33 cellular contexts compared by ENCODE assay signal in the genomic region with DNA sequence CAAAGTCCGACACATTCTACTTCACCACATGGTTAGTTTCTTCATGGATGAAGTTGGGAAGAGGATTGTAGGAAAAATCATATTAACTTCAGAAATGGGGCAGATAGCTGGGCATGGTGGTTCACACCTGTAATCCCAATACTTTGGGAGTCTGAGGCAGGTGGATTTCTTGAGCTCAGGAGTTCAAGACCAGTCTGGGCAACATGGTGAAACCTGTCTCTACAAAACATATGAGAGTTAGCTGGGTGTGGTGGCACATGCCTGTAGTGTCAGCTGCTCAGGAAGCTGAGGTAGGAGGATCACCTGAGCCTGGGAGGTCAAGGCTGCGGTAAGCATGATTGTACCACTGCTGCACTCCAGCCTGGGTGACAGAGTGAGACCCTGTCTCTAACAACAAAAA.
"Had no signal": no experiment of that assay in that cellular context is flagged by ENCODE, and none has a peak within 500 bp of the region (broad histone marks: within the 10 kb centered on the region; RNA-seq: fewer than 3 reads in every experiment).

No MANE protein-coding gene starts in this region.

- H3K36me3 Mint-ChIP-seq: activated CD4-positive, alpha-beta memory T cell treated with anti-CD3 and anti-CD28 coated beads for 36 hours; activated CD8-positive, alpha-beta memory T cell treated with anti-CD3 and anti-CD28 coated beads, Interleukin-2, amount 10 ng/mL, durations not matched to agents 7 days and 5 days; activated naive CD4-positive, alpha-beta T cell treated with anti-CD3 and anti-CD28 coated beads, Interleukin-2, amount 10 ng/mL, durations not matched to agents 7 days and 5 days; activated naive CD4-positive, alpha-beta T cell treated with anti-CD3 and anti-CD28 coated beads, Interleukin-2, amount 50 U/mL, for 24 hours; activated naive CD8-positive, alpha-beta T cell; activated naive CD8-positive, alpha-beta T cell treated with anti-CD3 and anti-CD28 coated beads, Interleukin-2, amount 10 ng/mL, durations not matched to agents 7 days and 5 days; brain had no signal

- H3K9me3 Mint-ChIP-seq: activated B cell treated with CpG ODN at 0.5 μM for 24 hours; activated CD4-positive, alpha-beta memory T cell treated with anti-CD3 and anti-CD28 coated beads for 36 hours; activated CD4-positive, alpha-beta T cell treated with anti-CD3 and anti-CD28 coated beads, Interleukin-2, amount 10 ng/mL, durations not matched to agents 24 days and 14 days; activated CD8-positive, alpha-beta T cell treated with anti-CD3 and anti-CD28 coated beads for 36 hours; activated naive CD4-positive, alpha-beta T cell treated with anti-CD3 and anti-CD28 coated beads, Interleukin-2, amount 10 ng/mL, durations not matched to agents 7 days and 5 days; activated naive CD4-positive, alpha-beta T cell treated with anti-CD3 and anti-CD28 coated beads, Interleukin-2, amount 50 U/mL, for 24 hours; activated naive CD8-positive, alpha-beta T cell treated with anti-CD3 and anti-CD28 coated beads, Interleukin-2, amount 10 ng/mL, durations not matched to agents 7 days and 5 days; activated naive CD8-positive, alpha-beta T cell treated with anti-CD3 and anti-CD28 coated beads, Interleukin-2, amount 50 U/mL, for 24 hours; activated T-cell treated with anti-CD3 and anti-CD28 coated beads, Interleukin-2, amount 50 U/mL, for 24 hours; activated T-helper 2 cell treated with anti-CD3 and anti-CD28 coated beads, Interferon-gamma antibody, Interleukin-2, Interleukin-4, amounts not matched to agents 10 μg/mL and 5 μg/mL and 100 μg/mL, durations not matched to agents 14 hours and 24 hours and 36 hours; brain; central memory CD8-positive, alpha-beta T cell; T-helper 2 cell treated with Interferon-gamma antibody and Interleukin-4, amounts not matched to agents 5 μg/mL and 100 μg/mL, for 36 hours had no signal

- H3K4me3 ChIP-seq: ascending aorta, cardiac muscle cell had no signal

- H3K9me3 ChIP-seq: ascending aorta had no signal

- H3K4me1 Mint-ChIP-seq: central memory CD8-positive, alpha-beta T cell had no signal

- H3K27me3 Mint-ChIP-seq: activated naive CD8-positive, alpha-beta T cell had no signal

- H3K36me3 ChIP-seq: ascending aorta, cardiac muscle cell had no signal

- DNase-seq: activated B cell treated with CpG ODN at 0.5 μM for 24 hours; activated CD4-positive, alpha-beta memory T cell treated with anti-CD3 and anti-CD28 coated beads for 36 hours; activated CD4-positive, alpha-beta T cell treated with anti-CD3 and anti-CD28 coated beads for 4 hours; activated CD4-positive, alpha-beta T cell treated with anti-CD3 and anti-CD28 coated beads, Interleukin-2, amount 10 ng/mL, durations not matched to agents 24 days and 14 days; activated CD4-positive, alpha-beta T cell treated with anti-CD3 and anti-CD28 coated beads, Interleukin-2, amount 50 U/mL, for 1 hour; activated CD4-positive, alpha-beta T cell treated with anti-CD3 and anti-CD28 coated beads, Interleukin-2, amount 50 U/mL, for 4 hours; activated CD4-positive, CD25-positive, alpha-beta regulatory T cell treated with anti-CD3 and anti-CD28 coated beads, Interleukin-2, amount 50 U/mL, for 72 hours; activated CD8-positive, alpha-beta memory T cell treated with anti-CD3 and anti-CD28 coated beads, Interleukin-2, amount 10 ng/mL, durations not matched to agents 7 days and 5 days; activated CD8-positive, alpha-beta memory T cell treated with anti-CD3 and anti-CD28 coated beads, Interleukin-2, amount 50 U/mL, for 48 hours; activated CD8-positive, alpha-beta T cell treated with anti-CD3 and anti-CD28 coated beads for 36 hours; activated effector memory CD4-positive, alpha-beta T cell treated with Interleukin-2 at 50 U/mL for 16 hours; activated gamma-delta T cell; activated naive CD4-positive, alpha-beta T cell treated with anti-CD3 and anti-CD28 coated beads, Interleukin-2, amount 10 ng/mL, durations not matched to agents 7 days and 5 days; activated naive CD4-positive, alpha-beta T cell treated with Interleukin-2 at 50 U/mL for 16 hours; activated naive CD8-positive, alpha-beta T cell treated with anti-CD3 and anti-CD28 coated beads, Interleukin-2, amount 10 ng/mL, durations not matched to agents 7 days and 5 days; activated naive CD8-positive, alpha-beta T cell treated with anti-CD3 and anti-CD28 coated beads, Interleukin-2, amount 50 U/mL, for 24 hours; activated T-cell treated with anti-CD3 and anti-CD28 coated beads, Interleukin-2, amount 50 U/mL, for 24 hours; activated T-cell treated with anti-CD3 and anti-CD28 coated beads, Interleukin-2, amount 50 U/mL, for 48 hours; amygdala; anterior cingulate cortex; caudate nucleus; cerebellar nuclear complex; T-helper 2 cell; T-helper 9 cell had no signal

- H3K4me3 Mint-ChIP-seq: activated B cell treated with CpG ODN at 0.5 μM for 24 hours; activated CD4-positive, alpha-beta memory T cell treated with anti-CD3 and anti-CD28 coated beads for 36 hours; activated CD4-positive, alpha-beta T cell treated with anti-CD3 and anti-CD28 coated beads, Interleukin-2, amount 10 ng/mL, durations not matched to agents 24 days and 14 days; activated CD8-positive, alpha-beta memory T cell treated with anti-CD3 and anti-CD28 coated beads, Interleukin-2, amount 10 ng/mL, durations not matched to agents 7 days and 5 days; activated CD8-positive, alpha-beta T cell treated with anti-CD3 and anti-CD28 coated beads for 36 hours; activated naive CD4-positive, alpha-beta T cell treated with anti-CD3 and anti-CD28 coated beads, Interleukin-2, amount 10 ng/mL, durations not matched to agents 7 days and 5 days; activated naive CD4-positive, alpha-beta T cell treated with anti-CD3 and anti-CD28 coated beads, Interleukin-2, amount 50 U/mL, for 24 hours; activated naive CD8-positive, alpha-beta T cell; activated naive CD8-positive, alpha-beta T cell treated with anti-CD3 and anti-CD28 coated beads, Interleukin-2, amount 10 ng/mL, durations not matched to agents 7 days and 5 days; activated naive CD8-positive, alpha-beta T cell treated with anti-CD3 and anti-CD28 coated beads, Interleukin-2, amount 50 U/mL, for 24 hours; activated T-cell treated with anti-CD3 and anti-CD28 coated beads, Interleukin-2, amount 50 U/mL, for 24 hours; brain; central memory CD8-positive, alpha-beta T cell; T-helper 2 cell treated with Interferon-gamma antibody and Interleukin-4, amounts not matched to agents 5 μg/mL and 100 μg/mL, for 36 hours had no signal

- H3K27ac Mint-ChIP-seq: activated B cell treated with CpG ODN at 0.5 μM for 24 hours; activated CD4-positive, alpha-beta memory T cell treated with anti-CD3 and anti-CD28 coated beads for 36 hours; activated CD4-positive, alpha-beta T cell treated with anti-CD3 and anti-CD28 coated beads, Interleukin-2, amount 10 ng/mL, durations not matched to agents 24 days and 14 days; activated CD8-positive, alpha-beta memory T cell treated with anti-CD3 and anti-CD28 coated beads, Interleukin-2, amount 10 ng/mL, durations not matched to agents 7 days and 5 days; activated CD8-positive, alpha-beta T cell treated with anti-CD3 and anti-CD28 coated beads for 36 hours; activated naive CD4-positive, alpha-beta T cell treated with anti-CD3 and anti-CD28 coated beads, Interleukin-2, amount 10 ng/mL, durations not matched to agents 7 days and 5 days; activated naive CD8-positive, alpha-beta T cell; activated naive CD8-positive, alpha-beta T cell treated with anti-CD3 and anti-CD28 coated beads, Interleukin-2, amount 10 ng/mL, durations not matched to agents 7 days and 5 days; activated T-cell treated with anti-CD3 and anti-CD28 coated beads, Interleukin-2, amount 50 U/mL, for 24 hours; activated T-helper 2 cell treated with anti-CD3 and anti-CD28 coated beads, Interferon-gamma antibody, Interleukin-2, Interleukin-4, amounts not matched to agents 10 μg/mL and 5 μg/mL and 100 μg/mL, durations not matched to agents 14 hours and 24 hours and 36 hours; brain; T-helper 2 cell treated with Interferon-gamma antibody and Interleukin-4, amounts not matched to agents 5 μg/mL and 100 μg/mL, for 36 hours had no signal

- H3K27ac ChIP-seq: ascending aorta, cardiac muscle cell, VCaP had no signal

- ATAC-seq: activated CD8-positive, alpha-beta memory T cell treated with anti-CD3 and anti-CD28 coated beads, Interleukin-2, amount 10 ng/mL, durations not matched to agents 7 days and 5 days; activated CD8-positive, alpha-beta T cell treated with anti-CD3 and anti-CD28 coated beads for 36 hours; activated naive CD8-positive, alpha-beta T cell treated with anti-CD3 and anti-CD28 coated beads, Interleukin-2, amount 50 U/mL, for 24 hours had no signal

- H3K27me3 ChIP-seq: ascending aorta, cardiac muscle cell had no signal
